ENCODE assay signal across 10 cellular contexts in genomic region chr17:29664743-29665479, GRCh38. TPM values are rescaled to one million over a fixed set of nuclear protein-coding genes. Genes with fewer than 3 reads are reported as not detected.
DNase-seq lines count a peak whose midpoint lies in the region; ATAC-seq and TF ChIP-seq lines count a peak whose summit lies in the region.
"Had no signal": no experiment of that assay in that cellular context is flagged by ENCODE, and none has a peak within 500 bp of the region (broad histone marks: within the 10 kb centered on the region; RNA-seq: fewer than 3 reads in every experiment).

No MANE protein-coding gene starts in this region.

- H3K27ac Mint-ChIP-seq in T-cell = peak overlapping the region; percentile 64 to 65
- peak overlapping the region; percentile 93 for H3K27ac Mint-ChIP-seq in type B pancreatic cell
- no peak overlapping the region for H3K27ac Mint-ChIP-seq in endodermal cell

- peaks cover 18 to 29% (median 22%) of the 10 kb centered on the region in 3 donors for H3K4me1 Mint-ChIP-seq in T-cell
- H3K4me1 Mint-ChIP-seq in type B pancreatic cell (ENCODE audit: unreplicated experiment) = peaks cover 12% of the 10 kb centered on the region
- peaks cover 7% of the 10 kb centered on the region for H3K4me1 Mint-ChIP-seq in endodermal cell

- H3K27me3 ChIP-seq in left ventricle myocardium inferior (ENCODE audit: low read depth) (no peaks in the 10 kb centered on the region), foreskin keratinocyte (no peaks in the 10 kb centered on the region), endodermal cell (ENCODE audit: control insufficient read depth, insufficient read depth, low read length, poor library complexity, severe bottlenecking) (no peaks in the 10 kb centered on the region)
- H3K27me3 ChIP-seq: pancreas had no signal

- H3K36me3 Mint-ChIP-seq in T-cell (peaks cover 55% of the 10 kb centered on the region), type B pancreatic cell (peaks cover 28% of the 10 kb centered on the region), endodermal cell (ENCODE audit: low read depth) (peaks cover 7% of the 10 kb centered on the region)

- peak overlapping the region; percentile 82 for H3K27ac ChIP-seq in left ventricle myocardium inferior (replicated peaks)
- H3K27ac ChIP-seq in foreskin keratinocyte = peak overlapping the region; percentile 10
- H3K27ac ChIP-seq in endodermal cell (ENCODE audit: low read depth, low read length) = no peak overlapping the region
- H3K27ac ChIP-seq: pancreas had no signal

- H3K9ac ChIP-seq in endodermal cell (ENCODE audit: extremely low read depth, low read length, poor library complexity, severe bottlenecking) = no peak overlapping the region

- 89 to 100% methylated on average over 1 to 2 of the region's 2 CpGs for WGBS in endodermal cell (ENCODE audit: insufficient coverage in 1 of 2, insufficient read length in 1 of 2), 2 experiments

- peaks cover 79% of the 10 kb centered on the region for H3K36me3 ChIP-seq in left ventricle myocardium inferior
- H3K36me3 ChIP-seq in endodermal cell (ENCODE audit: control insufficient read depth, insufficient read depth, low read length) = no peaks in the 10 kb centered on the region

- no peaks in the 10 kb centered on the region for H3K27me3 Mint-ChIP-seq in T-cell
- H3K27me3 Mint-ChIP-seq in type B pancreatic cell = no peaks in the 10 kb centered on the region
- no peaks in the 10 kb centered on the region for H3K27me3 Mint-ChIP-seq in endodermal cell (ENCODE audit: insufficient read depth)

- no peaks in the 10 kb centered on the region for H3K9me3 Mint-ChIP-seq in T-cell
- peaks cover 9% of the 10 kb centered on the region for H3K9me3 Mint-ChIP-seq in type B pancreatic cell
- H3K9me3 Mint-ChIP-seq in endodermal cell = no peaks in the 10 kb centered on the region

- POLR2A ChIA-PET in T-cell (lab: Charles Lee) = no interaction called here

- CTCF ChIA-PET in T-cell (lab: Charles Lee) = no interaction called here

- ATAC-seq in T-cell (replicated peaks in 1 of 4) (no peak), foreskin keratinocyte (peak; percentile 92)

- no peak overlapping the region for H3K4me3 ChIP-seq in left ventricle myocardium inferior
- H3K4me3 ChIP-seq in endodermal cell (ENCODE audit: low read length) = no peak overlapping the region
- H3K4me3 ChIP-seq: pancreas had no signal

- H3K9me3 ChIP-seq in left ventricle myocardium inferior (replicated peaks) (no peaks in the 10 kb centered on the region), endodermal cell (ENCODE audit: control insufficient read depth, low read length) (no peaks in the 10 kb centered on the region)
- H3K9me3 ChIP-seq: pancreas had no signal

- TF ChIP-seq CTCF in left ventricle myocardium inferior (IDR thresholded peaks at IDR 0.05; ENCODE audit: borderline replicate concordance) (no peak), foreskin keratinocyte (conservative IDR thresholded peaks at IDR 0.05) (no peak), type B pancreatic cell (conservative IDR thresholded peaks at IDR 0.05) (no peak), endodermal cell (conservative IDR thresholded peaks at IDR 0.05) (no peak)

- DNase-seq in left ventricle myocardium inferior = no peak
- DNase-seq in cardiac septum (ENCODE audit: low spot score) = no peak
- DNase-seq in T-cell = no peak
- DNase-seq in foreskin keratinocyte = peak; percentile 82 to 91
- no peak for DNase-seq in type B pancreatic cell (ENCODE audit: extremely low spot score, unreplicated experiment)
- no peak for DNase-seq in OCI-M2 (lab: John Stamatoyannopoulos, UW; ENCODE audit: unreplicated experiment)
- DNase-seq in endodermal cell = no peak
- DNase-seq in NCI-H2196 (lab: John Stamatoyannopoulos, UW; ENCODE audit: unreplicated experiment) = no peak
- DNase-seq: NCI-H446 treated with DMSO at 0.1 percent for 48 hours, pancreas had no signal

- H3K4me1 ChIP-seq in left ventricle myocardium inferior = peaks cover 69% of the 10 kb centered on the region
- H3K4me1 ChIP-seq in foreskin keratinocyte = peaks cover 15% of the 10 kb centered on the region
- no peaks in the 10 kb centered on the region for H3K4me1 ChIP-seq in endodermal cell (ENCODE audit: control insufficient read depth, insufficient read depth, low read length)
- H3K4me1 ChIP-seq: pancreas had no signal

- no peak overlapping the region for H3K4me3 Mint-ChIP-seq in T-cell
- H3K4me3 Mint-ChIP-seq in type B pancreatic cell = peak overlapping the region; percentile 54
- H3K4me3 Mint-ChIP-seq in endodermal cell = no peak overlapping the region

- intact Hi-C loops in left ventricle myocardium inferior (cut with micrococcal nuclease) (no loop called here), cardiac septum (cut with DNase I) (no loop called here)

RNA-seq across cellular contexts. Expression of gene CORO6, which starts 42.2 kb away (rescaled TPM):
- total RNA-seq in left ventricle myocardium inferior (101 TPM), cardiac septum (128 TPM), T-cell (1 to 10 TPM; 2.4 to 4.1 (median 3.6) TPM), foreskin keratinocyte (23.0 and 37.6 TPM in 2 replicates), type B pancreatic cell (ENCODE audit: low replicate concordance) (2.0 and 6.8 TPM in 2 replicates), endodermal cell (under 1 TPM; 0.86 to 1.00 TPM)
- 19.3 and 33.1 TPM in 2 replicates for polyA plus RNA-seq in foreskin keratinocyte
- 6.2 TPM for polyA plus RNA-seq in endodermal cell (2013, experiment 1 of 2)
- 5.3 TPM for polyA plus RNA-seq in endodermal cell (2013, experiment 2 of 2)

Comparison
In these comparisons a context has a peak if more than half of its experiments do, and no peak if none do; other contexts are left out.
1. DNase-seq: peak in foreskin keratinocyte (2 of 2); none in left ventricle myocardium inferior (single experiment), cardiac septum (single experiment), T-cell (0 of 34), type B pancreatic cell (single experiment), OCI-M2 (single experiment), endodermal cell (single experiment) and NCI-H2196 (single experiment).